In genomic region chr9:38067892-38068615, GRCh38 we compare ENCODE assay signal across 8 cellular contexts. TPM values are rescaled to one million over a fixed set of nuclear protein-coding genes. Genes with fewer than 3 reads are reported as not detected.
A peak's percentile ranks its signal among the peaks of the same experiment; 100 is the strongest.
DNase-seq lines count a peak whose midpoint lies in the region; ATAC-seq and TF ChIP-seq lines count a peak whose summit lies in the region.

No MANE protein-coding gene starts in this region.

- no peaks in the 10 kb centered on the region for H3K27me3 Mint-ChIP-seq in mesothelial cell of epicardium (ENCODE audit: low read depth)

- H3K9me3 Mint-ChIP-seq in mesothelial cell of epicardium, result no peaks in the 10 kb centered on the region

- H3K9me3 ChIP-seq in NT2/D1 (ENCODE audit: insufficient read depth, low read length) (no peaks in the 10 kb centered on the region), uterus (no peaks in the 10 kb centered on the region)

- H3K27me3 ChIP-seq in NT2/D1 (ENCODE audit: insufficient read depth, insufficient read length) (peaks cover 8% of the 10 kb centered on the region), uterus (no peaks in the 10 kb centered on the region)

- peak overlapping the region; percentile 77 to 80 for H3K27ac ChIP-seq in uterus

- no peak for ATAC-seq in HG03025 (IDR thresholded peaks at IDR 0.05; ENCODE audit: low FRiP score, unreplicated experiment)

- no peak overlapping the region for H3K27ac Mint-ChIP-seq in mesothelial cell of epicardium

- no peak for TF ChIP-seq POLR2A in uterus (IDR thresholded peaks at IDR 0.05)

- in situ Hi-C loops in GM13976 (cut with MboI; ENCODE audit: low sequenced_read_pairs, unreplicated experiment), result no loop called here

- no peaks in the 10 kb centered on the region for H3K36me3 Mint-ChIP-seq in mesothelial cell of epicardium

- H3K4me3 ChIP-seq in GM12875 (ENCODE audit: low read depth, low read length) (peak overlapping the region; percentile 53), NT2/D1 (ENCODE audit: insufficient read length, low read depth) (peak overlapping the region; percentile 86), cardiac fibroblast (replicated peaks in 1 of 2; ENCODE audit: low read depth in 2 of 2, low read length in 2 of 2) (peak overlapping the region; percentile 88 to 89), uterus (peak overlapping the region; percentile 54 to 63)

- peak overlapping the region; percentile 92 for H3K4me3 Mint-ChIP-seq in mesothelial cell of epicardium

- H3K9ac ChIP-seq in NT2/D1 (ENCODE audit: insufficient read length, low read depth), result peak overlapping the region; percentile 93

- TF ChIP-seq CTCF in GM12875 (IDR thresholded peaks at IDR 0.05; ENCODE audit: borderline replicate concordance, insufficient read depth, low read depth, low read length) (no peak), cardiac fibroblast (IDR thresholded peaks at IDR 0.05; ENCODE audit: low read depth, low read length) (no peak), mesothelial cell of epicardium (IDR thresholded peaks at IDR 0.05; ENCODE audit: unreplicated experiment) (no peak), uterus (IDR thresholded peaks at IDR 0.05) (no peak), GM13976 (IDR thresholded peaks at IDR 0.05; ENCODE audit: borderline replicate concordance, control extremely low read depth, extremely low read depth, insufficient read depth, missing control alignments) (no peak)

- intact Hi-C loops in uterus (cut with DNase I; ENCODE audit: low total_unique reads), result loop anchor here (10.0 kb wide), 1 partner anchor 153 kb away; no protein-coding TSS in a partner anchor

- H3K36me3 ChIP-seq in NT2/D1 (ENCODE audit: insufficient read depth, insufficient read length, low read length) (peaks cover 45% of the 10 kb centered on the region), uterus (no peaks in the 10 kb centered on the region)

- DNase-seq in NT2/D1 (ENCODE audit: low read depth, low spot score) (no peak), cardiac fibroblast (ENCODE audit: low read depth in 2 of 2) (no peak), mesothelial cell of epicardium (ENCODE audit: low spot score in 2 of 2, unreplicated experiment in 2 of 2) (peak in 1 of 2 experiments; percentile 46), uterus (peak in 1 of 2 donors; percentile 26), GM13976 (ENCODE audit: low spot score) (no peak), HuH-7.5 (ENCODE audit: low spot score) (no peak)

- peaks cover 61% of the 10 kb centered on the region for H3K4me1 Mint-ChIP-seq in mesothelial cell of epicardium

- H3K4me1 ChIP-seq in NT2/D1 (ENCODE audit: insufficient read depth, insufficient read length) (peaks cover 12% of the 10 kb centered on the region), uterus (peaks cover 0 to 8% of the 10 kb centered on the region in 2 donors)

RNA-seq across cellular contexts. Expression of gene SHB, which starts 1.0 kb away (rescaled TPM):
- total RNA-seq in mesothelial cell of epicardium (33.7 to 35.5 TPM (median 35.4 TPM) in 3 replicates), uterus (10 to 100 TPM in 1 of 4 donors, 1 to 10 TPM in 3; 3.5 to 19.6 (median 7.3) TPM)
